Comparison of ENCODE assay signal across 1 cellular context in the genomic region with DNA sequence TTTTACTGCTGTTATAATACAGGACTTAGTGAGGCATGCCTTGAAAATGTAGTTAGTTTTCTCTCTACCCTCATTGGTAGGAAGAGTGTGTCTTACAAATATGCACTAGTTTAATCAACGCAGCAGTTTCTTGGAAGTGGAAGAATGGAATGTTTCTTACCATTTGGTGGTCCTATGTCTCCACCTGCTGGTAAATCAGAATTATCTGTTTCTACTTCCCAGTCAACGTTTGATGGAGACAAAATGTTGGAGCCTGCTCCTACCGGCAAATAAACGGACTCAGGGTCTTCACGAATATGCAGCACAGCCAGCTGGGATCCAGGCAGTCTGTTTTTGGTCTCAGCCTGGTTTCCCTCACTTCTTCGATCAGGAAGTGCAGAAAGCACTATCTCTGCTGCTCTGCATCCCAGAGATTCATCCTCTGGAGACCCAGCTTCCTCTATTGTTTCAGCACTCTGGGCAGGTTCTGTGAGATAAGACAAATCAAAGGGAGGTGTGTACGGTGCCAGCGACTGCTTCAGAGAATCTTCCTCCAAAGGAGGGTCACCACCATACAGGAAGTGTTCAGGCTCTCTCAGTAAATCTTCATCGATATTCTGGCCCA.
TF ChIP-seq lines count a peak whose summit lies in the region.

No MANE protein-coding gene starts in this region.

TF ChIP-seq in HepG2, 621 proteins besides CTCF, POLR2A, EP300 and RAD21 (continued from another document):
- TF ChIP-seq, protein P1, sequence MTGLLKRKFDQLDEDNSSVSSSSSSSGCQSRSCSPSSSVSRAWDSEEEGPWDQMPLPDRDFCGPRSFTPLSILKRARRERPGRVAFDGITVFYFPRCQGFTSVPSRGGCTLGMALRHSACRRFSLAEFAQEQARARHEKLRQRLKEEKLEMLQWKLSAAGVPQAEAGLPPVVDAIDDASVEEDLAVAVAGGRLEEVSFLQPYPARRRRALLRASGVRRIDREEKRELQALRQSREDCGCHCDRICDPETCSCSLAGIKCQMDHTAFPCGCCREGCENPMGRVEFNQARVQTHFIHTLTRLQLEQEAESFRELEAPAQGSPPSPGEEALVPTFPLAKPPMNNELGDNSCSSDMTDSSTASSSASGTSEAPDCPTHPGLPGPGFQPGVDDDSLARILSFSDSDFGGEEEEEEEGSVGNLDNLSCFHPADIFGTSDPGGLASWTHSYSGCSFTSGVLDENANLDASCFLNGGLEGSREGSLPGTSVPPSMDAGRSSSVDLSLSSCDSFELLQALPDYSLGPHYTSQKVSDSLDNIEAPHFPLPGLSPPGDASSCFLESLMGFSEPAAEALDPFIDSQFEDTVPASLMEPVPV (CRISPR knock-in tag; IDR thresholded peaks at IDR 0.05), result no peak
- no peak for TF ChIP-seq ZNF891 (CRISPR knock-in tag; IDR thresholded peaks at IDR 0.05)
- TF ChIP-seq ZNF503 (CRISPR knock-in tag; IDR thresholded peaks at IDR 0.05), result no peak
- TF ChIP-seq, protein P2, sequence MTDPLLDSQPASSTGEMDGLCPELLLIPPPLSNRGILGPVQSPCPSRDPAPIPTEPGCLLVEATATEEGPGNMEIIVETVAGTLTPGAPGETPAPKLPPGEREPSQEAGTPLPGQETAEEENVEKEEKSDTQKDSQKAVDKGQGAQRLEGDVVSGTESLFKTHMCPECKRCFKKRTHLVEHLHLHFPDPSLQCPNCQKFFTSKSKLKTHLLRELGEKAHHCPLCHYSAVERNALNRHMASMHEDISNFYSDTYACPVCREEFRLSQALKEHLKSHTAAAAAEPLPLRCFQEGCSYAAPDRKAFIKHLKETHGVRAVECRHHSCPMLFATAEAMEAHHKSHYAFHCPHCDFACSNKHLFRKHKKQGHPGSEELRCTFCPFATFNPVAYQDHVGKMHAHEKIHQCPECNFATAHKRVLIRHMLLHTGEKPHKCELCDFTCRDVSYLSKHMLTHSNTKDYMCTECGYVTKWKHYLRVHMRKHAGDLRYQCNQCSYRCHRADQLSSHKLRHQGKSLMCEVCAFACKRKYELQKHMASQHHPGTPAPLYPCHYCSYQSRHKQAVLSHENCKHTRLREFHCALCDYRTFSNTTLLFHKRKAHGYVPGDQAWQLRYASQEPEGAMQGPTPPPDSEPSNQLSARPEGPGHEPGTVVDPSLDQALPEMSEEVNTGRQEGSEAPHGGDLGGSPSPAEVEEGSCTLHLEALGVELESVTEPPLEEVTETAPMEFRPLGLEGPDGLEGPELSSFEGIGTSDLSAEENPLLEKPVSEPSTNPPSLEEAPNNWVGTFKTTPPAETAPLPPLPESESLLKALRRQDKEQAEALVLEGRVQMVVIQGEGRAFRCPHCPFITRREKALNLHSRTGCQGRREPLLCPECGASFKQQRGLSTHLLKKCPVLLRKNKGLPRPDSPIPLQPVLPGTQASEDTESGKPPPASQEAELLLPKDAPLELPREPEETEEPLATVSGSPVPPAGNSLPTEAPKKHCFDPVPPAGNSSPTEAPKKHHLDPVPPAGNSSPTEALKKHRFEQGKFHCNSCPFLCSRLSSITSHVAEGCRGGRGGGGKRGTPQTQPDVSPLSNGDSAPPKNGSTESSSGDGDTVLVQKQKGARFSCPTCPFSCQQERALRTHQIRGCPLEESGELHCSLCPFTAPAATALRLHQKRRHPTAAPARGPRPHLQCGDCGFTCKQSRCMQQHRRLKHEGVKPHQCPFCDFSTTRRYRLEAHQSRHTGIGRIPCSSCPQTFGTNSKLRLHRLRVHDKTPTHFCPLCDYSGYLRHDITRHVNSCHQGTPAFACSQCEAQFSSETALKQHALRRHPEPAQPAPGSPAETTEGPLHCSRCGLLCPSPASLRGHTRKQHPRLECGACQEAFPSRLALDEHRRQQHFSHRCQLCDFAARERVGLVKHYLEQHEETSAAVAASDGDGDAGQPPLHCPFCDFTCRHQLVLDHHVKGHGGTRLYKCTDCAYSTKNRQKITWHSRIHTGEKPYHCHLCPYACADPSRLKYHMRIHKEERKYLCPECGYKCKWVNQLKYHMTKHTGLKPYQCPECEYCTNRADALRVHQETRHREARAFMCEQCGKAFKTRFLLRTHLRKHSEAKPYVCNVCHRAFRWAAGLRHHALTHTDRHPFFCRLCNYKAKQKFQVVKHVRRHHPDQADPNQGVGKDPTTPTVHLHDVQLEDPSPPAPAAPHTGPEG (CRISPR knock-in tag; IDR thresholded peaks at IDR 0.05), result no peak
- peak; percentile 94 for TF ChIP-seq STAG1 (CRISPR knock-in tag; IDR thresholded peaks at IDR 0.05)
- TF ChIP-seq, protein P3, sequence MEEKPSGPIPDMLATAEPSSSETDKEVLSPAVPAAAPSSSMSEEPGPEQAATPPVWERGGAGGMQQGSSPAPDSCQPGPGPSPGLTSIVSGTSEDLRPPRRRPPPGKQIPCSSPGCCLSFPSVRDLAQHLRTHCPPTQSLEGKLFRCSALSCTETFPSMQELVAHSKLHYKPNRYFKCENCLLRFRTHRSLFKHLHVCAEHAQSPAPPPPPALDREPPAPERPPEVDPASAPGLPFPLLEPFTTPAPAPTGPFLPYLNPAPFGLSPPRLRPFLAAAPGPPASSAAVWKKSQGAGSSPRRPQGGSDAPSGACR (CRISPR knock-in tag; IDR thresholded peaks at IDR 0.05), result no peak
- no peak for TF ChIP-seq MEIS2 (CRISPR knock-in tag; IDR thresholded peaks at IDR 0.05)
- TF ChIP-seq, protein P4, sequence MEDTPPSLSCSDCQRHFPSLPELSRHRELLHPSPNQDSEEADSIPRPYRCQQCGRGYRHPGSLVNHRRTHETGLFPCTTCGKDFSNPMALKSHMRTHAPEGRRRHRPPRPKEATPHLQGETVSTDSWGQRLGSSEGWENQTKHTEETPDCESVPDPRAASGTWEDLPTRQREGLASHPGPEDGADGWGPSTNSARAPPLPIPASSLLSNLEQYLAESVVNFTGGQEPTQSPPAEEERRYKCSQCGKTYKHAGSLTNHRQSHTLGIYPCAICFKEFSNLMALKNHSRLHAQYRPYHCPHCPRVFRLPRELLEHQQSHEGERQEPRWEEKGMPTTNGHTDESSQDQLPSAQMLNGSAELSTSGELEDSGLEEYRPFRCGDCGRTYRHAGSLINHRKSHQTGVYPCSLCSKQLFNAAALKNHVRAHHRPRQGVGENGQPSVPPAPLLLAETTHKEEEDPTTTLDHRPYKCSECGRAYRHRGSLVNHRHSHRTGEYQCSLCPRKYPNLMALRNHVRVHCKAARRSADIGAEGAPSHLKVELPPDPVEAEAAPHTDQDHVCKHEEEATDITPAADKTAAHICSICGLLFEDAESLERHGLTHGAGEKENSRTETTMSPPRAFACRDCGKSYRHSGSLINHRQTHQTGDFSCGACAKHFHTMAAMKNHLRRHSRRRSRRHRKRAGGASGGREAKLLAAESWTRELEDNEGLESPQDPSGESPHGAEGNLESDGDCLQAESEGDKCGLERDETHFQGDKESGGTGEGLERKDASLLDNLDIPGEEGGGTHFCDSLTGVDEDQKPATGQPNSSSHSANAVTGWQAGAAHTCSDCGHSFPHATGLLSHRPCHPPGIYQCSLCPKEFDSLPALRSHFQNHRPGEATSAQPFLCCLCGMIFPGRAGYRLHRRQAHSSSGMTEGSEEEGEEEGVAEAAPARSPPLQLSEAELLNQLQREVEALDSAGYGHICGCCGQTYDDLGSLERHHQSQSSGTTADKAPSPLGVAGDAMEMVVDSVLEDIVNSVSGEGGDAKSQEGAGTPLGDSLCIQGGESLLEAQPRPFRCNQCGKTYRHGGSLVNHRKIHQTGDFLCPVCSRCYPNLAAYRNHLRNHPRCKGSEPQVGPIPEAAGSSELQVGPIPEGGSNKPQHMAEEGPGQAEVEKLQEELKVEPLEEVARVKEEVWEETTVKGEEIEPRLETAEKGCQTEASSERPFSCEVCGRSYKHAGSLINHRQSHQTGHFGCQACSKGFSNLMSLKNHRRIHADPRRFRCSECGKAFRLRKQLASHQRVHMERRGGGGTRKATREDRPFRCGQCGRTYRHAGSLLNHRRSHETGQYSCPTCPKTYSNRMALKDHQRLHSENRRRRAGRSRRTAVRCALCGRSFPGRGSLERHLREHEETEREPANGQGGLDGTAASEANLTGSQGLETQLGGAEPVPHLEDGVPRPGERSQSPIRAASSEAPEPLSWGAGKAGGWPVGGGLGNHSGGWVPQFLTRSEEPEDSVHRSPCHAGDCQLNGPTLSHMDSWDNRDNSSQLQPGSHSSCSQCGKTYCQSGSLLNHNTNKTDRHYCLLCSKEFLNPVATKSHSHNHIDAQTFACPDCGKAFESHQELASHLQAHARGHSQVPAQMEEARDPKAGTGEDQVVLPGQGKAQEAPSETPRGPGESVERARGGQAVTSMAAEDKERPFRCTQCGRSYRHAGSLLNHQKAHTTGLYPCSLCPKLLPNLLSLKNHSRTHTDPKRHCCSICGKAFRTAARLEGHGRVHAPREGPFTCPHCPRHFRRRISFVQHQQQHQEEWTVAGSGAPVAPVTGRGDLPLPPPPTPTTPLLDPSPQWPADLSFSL (CRISPR knock-in tag; IDR thresholded peaks at IDR 0.05), result no peak
- TF ChIP-seq ZNF256 (CRISPR knock-in tag; conservative IDR thresholded peaks at IDR 0.05), result no peak
